ENCODE assay signal across 1 cellular context in the genomic region with DNA sequence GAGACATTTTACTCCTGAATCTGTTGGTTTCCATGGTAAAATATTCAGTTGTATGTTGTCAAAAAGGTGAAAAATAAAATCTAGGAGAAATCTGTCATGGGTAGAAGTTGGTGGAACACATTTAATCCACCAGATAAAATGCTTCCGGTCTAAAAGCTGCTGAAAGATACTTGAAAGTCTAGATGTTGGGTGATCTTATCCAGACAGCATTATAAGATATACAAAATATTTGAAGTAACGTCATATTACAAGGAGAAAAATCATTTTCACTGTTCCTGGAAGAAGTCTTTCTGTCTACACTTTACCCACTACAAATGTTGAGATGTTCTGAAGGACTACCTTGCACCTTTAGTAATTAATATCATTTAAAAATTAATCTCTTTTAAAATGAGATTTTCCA.
TF ChIP-seq lines count a peak whose summit lies in the region.

No MANE protein-coding gene starts in this region.

TF ChIP-seq in SK-N-SH treated with all-trans-retinoic acid at 6 μM for 48 hours, 23 proteins besides CTCF, POLR2A, EP300 and RAD21:
- TF ChIP-seq, protein P1, sequence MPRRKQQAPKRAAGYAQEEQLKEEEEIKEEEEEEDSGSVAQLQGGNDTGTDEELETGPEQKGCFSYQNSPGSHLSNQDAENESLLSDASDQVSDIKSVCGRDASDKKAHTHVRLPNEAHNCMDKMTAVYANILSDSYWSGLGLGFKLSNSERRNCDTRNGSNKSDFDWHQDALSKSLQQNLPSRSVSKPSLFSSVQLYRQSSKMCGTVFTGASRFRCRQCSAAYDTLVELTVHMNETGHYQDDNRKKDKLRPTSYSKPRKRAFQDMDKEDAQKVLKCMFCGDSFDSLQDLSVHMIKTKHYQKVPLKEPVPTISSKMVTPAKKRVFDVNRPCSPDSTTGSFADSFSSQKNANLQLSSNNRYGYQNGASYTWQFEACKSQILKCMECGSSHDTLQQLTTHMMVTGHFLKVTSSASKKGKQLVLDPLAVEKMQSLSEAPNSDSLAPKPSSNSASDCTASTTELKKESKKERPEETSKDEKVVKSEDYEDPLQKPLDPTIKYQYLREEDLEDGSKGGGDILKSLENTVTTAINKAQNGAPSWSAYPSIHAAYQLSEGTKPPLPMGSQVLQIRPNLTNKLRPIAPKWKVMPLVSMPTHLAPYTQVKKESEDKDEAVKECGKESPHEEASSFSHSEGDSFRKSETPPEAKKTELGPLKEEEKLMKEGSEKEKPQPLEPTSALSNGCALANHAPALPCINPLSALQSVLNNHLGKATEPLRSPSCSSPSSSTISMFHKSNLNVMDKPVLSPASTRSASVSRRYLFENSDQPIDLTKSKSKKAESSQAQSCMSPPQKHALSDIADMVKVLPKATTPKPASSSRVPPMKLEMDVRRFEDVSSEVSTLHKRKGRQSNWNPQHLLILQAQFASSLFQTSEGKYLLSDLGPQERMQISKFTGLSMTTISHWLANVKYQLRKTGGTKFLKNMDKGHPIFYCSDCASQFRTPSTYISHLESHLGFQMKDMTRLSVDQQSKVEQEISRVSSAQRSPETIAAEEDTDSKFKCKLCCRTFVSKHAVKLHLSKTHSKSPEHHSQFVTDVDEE (CRISPR knock-in tag; IDR thresholded peaks at IDR 0.05) = no peak
- no peak for TF ChIP-seq ZNF565 (CRISPR knock-in tag; conservative IDR thresholded peaks at IDR 0.05; ENCODE audit: low read depth)
- no peak for TF ChIP-seq PPARA (CRISPR knock-in tag; IDR thresholded peaks at IDR 0.05; ENCODE audit: borderline replicate concordance)
- TF ChIP-seq, protein P2, sequence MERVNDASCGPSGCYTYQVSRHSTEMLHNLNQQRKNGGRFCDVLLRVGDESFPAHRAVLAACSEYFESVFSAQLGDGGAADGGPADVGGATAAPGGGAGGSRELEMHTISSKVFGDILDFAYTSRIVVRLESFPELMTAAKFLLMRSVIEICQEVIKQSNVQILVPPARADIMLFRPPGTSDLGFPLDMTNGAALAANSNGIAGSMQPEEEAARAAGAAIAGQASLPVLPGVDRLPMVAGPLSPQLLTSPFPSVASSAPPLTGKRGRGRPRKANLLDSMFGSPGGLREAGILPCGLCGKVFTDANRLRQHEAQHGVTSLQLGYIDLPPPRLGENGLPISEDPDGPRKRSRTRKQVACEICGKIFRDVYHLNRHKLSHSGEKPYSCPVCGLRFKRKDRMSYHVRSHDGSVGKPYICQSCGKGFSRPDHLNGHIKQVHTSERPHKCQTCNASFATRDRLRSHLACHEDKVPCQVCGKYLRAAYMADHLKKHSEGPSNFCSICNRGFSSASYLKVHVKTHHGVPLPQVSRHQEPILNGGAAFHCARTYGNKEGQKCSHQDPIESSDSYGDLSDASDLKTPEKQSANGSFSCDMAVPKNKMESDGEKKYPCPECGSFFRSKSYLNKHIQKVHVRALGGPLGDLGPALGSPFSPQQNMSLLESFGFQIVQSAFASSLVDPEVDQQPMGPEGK (CRISPR knock-in tag; IDR thresholded peaks at IDR 0.05; ENCODE audit: borderline replicate concordance) = no peak
- TF ChIP-seq, protein P3, sequence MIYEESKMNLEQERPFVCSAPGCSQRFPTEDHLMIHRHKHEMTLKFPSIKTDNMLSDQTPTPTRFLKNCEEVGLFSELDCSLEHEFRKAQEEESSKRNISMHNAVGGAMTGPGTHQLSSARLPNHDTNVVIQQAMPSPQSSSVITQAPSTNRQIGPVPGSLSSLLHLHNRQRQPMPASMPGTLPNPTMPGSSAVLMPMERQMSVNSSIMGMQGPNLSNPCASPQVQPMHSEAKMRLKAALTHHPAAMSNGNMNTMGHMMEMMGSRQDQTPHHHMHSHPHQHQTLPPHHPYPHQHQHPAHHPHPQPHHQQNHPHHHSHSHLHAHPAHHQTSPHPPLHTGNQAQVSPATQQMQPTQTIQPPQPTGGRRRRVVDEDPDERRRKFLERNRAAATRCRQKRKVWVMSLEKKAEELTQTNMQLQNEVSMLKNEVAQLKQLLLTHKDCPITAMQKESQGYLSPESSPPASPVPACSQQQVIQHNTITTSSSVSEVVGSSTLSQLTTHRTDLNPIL (CRISPR knock-in tag; IDR thresholded peaks at IDR 0.05; ENCODE audit: low read depth) = no peak
- TF ChIP-seq ZNF8 (CRISPR knock-in tag; IDR thresholded peaks at IDR 0.05) = no peak
- no peak for TF ChIP-seq ZC3H10 (CRISPR knock-in tag; IDR thresholded peaks at IDR 0.05)
- TF ChIP-seq ZNF70 (CRISPR knock-in tag; IDR thresholded peaks at IDR 0.05) = no peak
- TF ChIP-seq, protein P4, sequence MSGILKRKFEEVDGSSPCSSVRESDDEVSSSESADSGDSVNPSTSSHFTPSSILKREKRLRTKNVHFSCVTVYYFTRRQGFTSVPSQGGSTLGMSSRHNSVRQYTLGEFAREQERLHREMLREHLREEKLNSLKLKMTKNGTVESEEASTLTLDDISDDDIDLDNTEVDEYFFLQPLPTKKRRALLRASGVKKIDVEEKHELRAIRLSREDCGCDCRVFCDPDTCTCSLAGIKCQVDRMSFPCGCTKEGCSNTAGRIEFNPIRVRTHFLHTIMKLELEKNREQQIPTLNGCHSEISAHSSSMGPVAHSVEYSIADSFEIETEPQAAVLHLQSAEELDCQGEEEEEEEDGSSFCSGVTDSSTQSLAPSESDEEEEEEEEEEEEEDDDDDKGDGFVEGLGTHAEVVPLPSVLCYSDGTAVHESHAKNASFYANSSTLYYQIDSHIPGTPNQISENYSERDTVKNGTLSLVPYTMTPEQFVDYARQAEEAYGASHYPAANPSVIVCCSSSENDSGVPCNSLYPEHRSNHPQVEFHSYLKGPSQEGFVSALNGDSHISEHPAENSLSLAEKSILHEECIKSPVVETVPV (CRISPR knock-in tag; IDR thresholded peaks at IDR 0.05) = no peak
- TF ChIP-seq ZFP30 (CRISPR knock-in tag; IDR thresholded peaks at IDR 0.05) = no peak
- TF ChIP-seq TCF4 (CRISPR knock-in tag; IDR thresholded peaks at IDR 0.05; ENCODE audit: borderline replicate concordance) = no peak
- TF ChIP-seq ARNTL (CRISPR knock-in tag; IDR thresholded peaks at IDR 0.05; ENCODE audit: borderline replicate concordance, low read depth) = no peak
- TF ChIP-seq OSR1 (CRISPR knock-in tag; IDR thresholded peaks at IDR 0.05) = no peak
- TF ChIP-seq ZFP3 (CRISPR knock-in tag; IDR thresholded peaks at IDR 0.05) = no peak
- TF ChIP-seq GLIS3 (CRISPR knock-in tag; IDR thresholded peaks at IDR 0.05) = no peak
- TF ChIP-seq ESRRG (CRISPR knock-in tag; IDR thresholded peaks at IDR 0.05) = no peak
- no peak for TF ChIP-seq RARB (CRISPR knock-in tag; IDR thresholded peaks at IDR 0.05)
